9 cellular contexts compared by ENCODE assay signal in genomic region chr3:38458796-38459498, GRCh38. TPM values are rescaled to one million over a fixed set of nuclear protein-coding genes. Genes with fewer than 3 reads are reported as not detected.
DNase-seq lines count a peak whose midpoint lies in the region; ATAC-seq and TF ChIP-seq lines count a peak whose summit lies in the region.
"Had no signal": no experiment of that assay in that cellular context is flagged by ENCODE, and none has a peak within 500 bp of the region (broad histone marks: within the 10 kb centered on the region; RNA-seq: fewer than 3 reads in every experiment).

No MANE protein-coding gene starts in this region.

- TF ChIP-seq POLR2A in gastrocnemius medialis (IDR thresholded peaks at IDR 0.05), result peak; percentile 50 to 71

- no peaks in the 10 kb centered on the region for H3K36me3 ChIP-seq in gastrocnemius medialis

- intact Hi-C loops in Right ventricle myocardium superior (cut with DNase I) (no loop called here), gastrocnemius medialis (cut with DNase I; ENCODE audit: low total_unique reads) (loop anchor here (10.0 kb wide), 1 partner anchor 324 kb away; the partner anchor contains the start of genes ACAA1 and MYD88)

- H3K27ac ChIP-seq in VCaP (peak overlapping the region; percentile 41; the same call in 1 of the 2 replicates), gastrocnemius medialis (peak overlapping the region; percentile 96 to 98 (median 97))

- peak overlapping the region; percentile 45 to 65 (median 56) for H3K4me3 ChIP-seq in gastrocnemius medialis

- in situ Hi-C loops in GM13977 (cut with MboI; ENCODE audit: low pct_unique_long_range_greater_than_20kb, low sequenced_read_pairs, unreplicated experiment), result no loop called here
- in situ Hi-C loops in gastrocnemius medialis (cut with MboI; ENCODE audit: low sequenced_read_pairs in 4 of 4), result no loop called here

- no peaks in the 10 kb centered on the region for H3K27me3 ChIP-seq in gastrocnemius medialis

- TF ChIP-seq CTCF in GM13977 (IDR thresholded peaks at IDR 0.05; ENCODE audit: extremely low read depth, insufficient read depth, missing control alignments), result no peak
- TF ChIP-seq CTCF in VCaP (conservative IDR thresholded peaks at IDR 0.05), result no peak
- TF ChIP-seq CTCF in gastrocnemius medialis (IDR thresholded peaks at IDR 0.05 in 4 of 5, conservative IDR thresholded peaks at IDR 0.05 in 1 of 5), result no peak

- H3K9me3 ChIP-seq in gastrocnemius medialis, result no peaks in the 10 kb centered on the region

- ATAC-seq in Right ventricle myocardium superior (ENCODE audit: poor library complexity), result peak; percentile 56
- ATAC-seq in gastrocnemius medialis, result peak; percentile 28 to 42
- no peak for ATAC-seq in GM19463 (IDR thresholded peaks at IDR 0.05; ENCODE audit: unreplicated experiment)
- ATAC-seq in HG02571 (IDR thresholded peaks at IDR 0.05; ENCODE audit: unreplicated experiment), result no peak
- ATAC-seq: activated T-cell treated with anti-CD3 and anti-CD28 coated beads, Interleukin-2, amount 50 U/mL, for 4 hours had no signal

- H3K4me1 ChIP-seq in gastrocnemius medialis, result peaks cover 56 to 72% of the 10 kb centered on the region in 2 donors

- DNase-seq in GM13977 (ENCODE audit: low spot score), result peak; percentile 9
- DNase-seq in Right ventricle myocardium superior, result peak; percentile 63
- DNase-seq in gastrocnemius medialis, result peak; percentile 51 to 83
- no peak for DNase-seq in NCI-H2081 treated with DMSO at 0.1 percent for 48 hours (lab: John Stamatoyannopoulos, UW)
- DNase-seq in activated CD4-positive, alpha-beta T cell treated with anti-CD3 and anti-CD28 coated beads, Interleukin-2, amount 50 U/mL, for 48 hours, result no peak
- DNase-seq: activated T-cell treated with anti-CD3 and anti-CD28 coated beads, Interleukin-2, amount 50 U/mL, for 4 hours had no signal

RNA-seq across cellular contexts. Expression of gene ACVR2B, which starts 5.3 kb away (rescaled TPM):
- total RNA-seq in Right ventricle myocardium superior (4.4 TPM), gastrocnemius medialis (10 to 100 TPM in 1 of 4 donors, 1 to 10 TPM in 3; 2.4 to 12.1 (median 6.3) TPM)

RNA-seq across cellular contexts. Expression of gene EXOG, which starts 37.2 kb away (rescaled TPM):
- total RNA-seq in Right ventricle myocardium superior (23.2 TPM), gastrocnemius medialis (1 to 10 TPM; 1.6 to 6.5 (median 2.2) TPM)

Comparison
In these comparisons a context has a peak if more than half of its experiments do, and no peak if none do; other contexts are left out.
1. DNase-seq: peak in GM13977 (single experiment), Right ventricle myocardium superior (single experiment) and gastrocnemius medialis (2 of 2); none in NCI-H2081 treated with DMSO at 0.1 percent for 48 hours (single experiment) and activated CD4-positive, alpha-beta T cell treated with anti-CD3 and anti-CD28 coated beads, Interleukin-2, amount 50 U/mL, for 48 hours (0 of 2).
2. ATAC-seq: peak in Right ventricle myocardium superior (single experiment) and gastrocnemius medialis (2 of 2); none in GM19463 (single experiment) and HG02571 (single experiment).